Comparison of ENCODE assay signal across 8 cellular contexts in the genomic region with DNA sequence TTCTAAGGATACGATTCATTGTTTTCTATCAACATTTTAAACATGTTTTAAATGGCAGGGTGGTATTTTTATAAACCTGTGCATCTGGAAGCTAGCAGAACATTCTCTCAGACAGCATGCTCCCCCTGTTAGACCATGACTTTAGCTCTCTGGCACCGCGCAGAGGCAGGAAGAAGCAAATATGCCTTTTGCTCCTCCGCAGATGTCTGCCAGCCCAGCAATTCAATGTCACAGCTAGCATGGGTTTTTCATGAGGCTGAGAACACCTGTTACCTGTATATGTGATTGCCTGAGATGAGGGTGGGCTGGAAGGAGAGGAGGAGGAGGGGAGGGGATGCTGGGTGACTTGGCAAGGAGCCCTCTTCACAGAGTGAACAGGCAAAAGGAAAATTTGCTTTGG. TPM values are rescaled to one million over a fixed set of nuclear protein-coding genes. Genes with fewer than 3 reads are reported as not detected.
DNase-seq lines count a peak whose midpoint lies in the region; ATAC-seq, FAIRE-seq and TF ChIP-seq lines count a peak whose summit lies in the region.

No MANE protein-coding gene starts in this region.

- no peaks in the 10 kb centered on the region for H3K9me3 ChIP-seq in ascending aorta
- no peaks in the 10 kb centered on the region for H3K9me3 ChIP-seq in thoracic aorta

- H3K4me1 ChIP-seq in ascending aorta (peaks cover 6 to 29% of the 10 kb centered on the region in 2 donors), thoracic aorta (ENCODE audit: control insufficient read depth in 1 of 2, low read depth in 2 of 2) (peaks cover 22 to 34% of the 10 kb centered on the region in 2 donors)

- H3K4me3 ChIP-seq in ascending aorta (no peak overlapping the region), kidney epithelial cell (ENCODE audit: low read depth, low read length) (no peak overlapping the region), thoracic aorta (no peak overlapping the region)

- intact Hi-C loops in ascending aorta (cut with DNase I) = loop anchor here (5.0 kb wide), 2 partner anchors 38 to 212 kb away; no protein-coding TSS in a partner anchor

- no peak for FAIRE-seq in RCC 7860 (lab: Jason Lieb, UNC)

- H3K27me3 ChIP-seq in ascending aorta = no peaks in the 10 kb centered on the region
- H3K27me3 ChIP-seq in kidney epithelial cell (ENCODE audit: control insufficient read depth, insufficient read depth, low read length) = no peaks in the 10 kb centered on the region
- H3K27me3 ChIP-seq in thoracic aorta (replicated peaks; ENCODE audit: insufficient read depth) = no peaks in the 10 kb centered on the region

- DNase-seq in DMS79 (lab: John Stamatoyannopoulos, UW) (peak; percentile 45), NCI-H1105 treated with DMSO at 0.1 percent for 48 hours (lab: John Stamatoyannopoulos, UW) (peak; percentile 96), ascending aorta (ENCODE audit: low spot score in 2 of 2) (no peak), kidney epithelial cell (ENCODE audit: low read depth) (no peak), thoracic aorta (ENCODE audit: low spot score) (no peak), RCC 7860 (ENCODE audit: low spot score) (no peak)

- no peak overlapping the region for H3K27ac ChIP-seq in ascending aorta
- H3K27ac ChIP-seq in thoracic aorta = no peak overlapping the region

- no peak for ATAC-seq in thoracic aorta (ENCODE audit: insufficient number of reproducible peaks, low FRiP score, low read depth)
- no peak for ATAC-seq in HG03469 (IDR thresholded peaks at IDR 0.05; ENCODE audit: unreplicated experiment)
- no peak for ATAC-seq in GM21390 (IDR thresholded peaks at IDR 0.05; ENCODE audit: unreplicated experiment)

- H3K36me3 ChIP-seq in ascending aorta (peaks cover 41 to 53% of the 10 kb centered on the region in 2 donors), kidney epithelial cell (ENCODE audit: control insufficient read depth, insufficient read depth, low read length) (peaks cover 4% of the 10 kb centered on the region), thoracic aorta (peaks cover 47% of the 10 kb centered on the region)

- peak; percentile 25 to 63 (median 51) for TF ChIP-seq CTCF in ascending aorta (IDR thresholded peaks at IDR 0.05)
- TF ChIP-seq CTCF in kidney epithelial cell (IDR thresholded peaks at IDR 0.05; ENCODE audit: insufficient read depth, low read length, poor library complexity, severe bottlenecking) = peak; percentile 58
- TF ChIP-seq CTCF in thoracic aorta (IDR thresholded peaks at IDR 0.05) = peak; percentile 45

RNA-seq across cellular contexts. Expression of gene MTCH1, which starts 6.7 kb away (rescaled TPM):
- total RNA-seq in ascending aorta (175 TPM), kidney epithelial cell (172 and 173 TPM in 2 replicates), thoracic aorta (100 to 1,000 TPM; 237 to 273 TPM)

RNA-seq across cellular contexts. Expression of gene PI16, which starts 24.8 kb away (rescaled TPM):
- total RNA-seq in ascending aorta (33.5 TPM), kidney epithelial cell (not detected in 2 replicates), thoracic aorta (10 to 100 TPM; 44.3 to 89.7 TPM)

RNA-seq across cellular contexts. Expression of gene FGD2, which starts 26.1 kb away (rescaled TPM):
- total RNA-seq in ascending aorta (49.4 TPM), kidney epithelial cell (0.04 and 0.68 TPM in 2 replicates), thoracic aorta (10 to 100 TPM; 27.5 to 52.5 TPM)

Comparison
In these comparisons a context has a peak if more than half of its experiments do, and no peak if none do; other contexts are left out.
1. DNase-seq: peak in DMS79 (single experiment) and NCI-H1105 treated with DMSO at 0.1 percent for 48 hours (single experiment); none in ascending aorta (0 of 2), kidney epithelial cell (single experiment), thoracic aorta (single experiment) and RCC 7860 (single experiment).
2. RNA of gene PI16, which starts 24.8 kb away (total RNA-seq): 44.3 to 89.7 TPM in thoracic aorta and 33.5 TPM in ascending aorta (single experiment); not detected in kidney epithelial cell; every median in the first group is over 10 times any median in the second.
3. RNA of gene FGD2, which starts 26.1 kb away (total RNA-seq): 27.5 to 52.5 TPM in thoracic aorta and 49.4 TPM in ascending aorta (single experiment); 0.04 to 0.68 TPM in kidney epithelial cell; every median in the first group is over 10 times any median in the second.
4. Peak in every context shown above with its lines, with median percentiles within 50 percentile points of each other: CTCF ChIP-seq.